8 cellular contexts compared by ENCODE assay signal in the genomic region with DNA sequence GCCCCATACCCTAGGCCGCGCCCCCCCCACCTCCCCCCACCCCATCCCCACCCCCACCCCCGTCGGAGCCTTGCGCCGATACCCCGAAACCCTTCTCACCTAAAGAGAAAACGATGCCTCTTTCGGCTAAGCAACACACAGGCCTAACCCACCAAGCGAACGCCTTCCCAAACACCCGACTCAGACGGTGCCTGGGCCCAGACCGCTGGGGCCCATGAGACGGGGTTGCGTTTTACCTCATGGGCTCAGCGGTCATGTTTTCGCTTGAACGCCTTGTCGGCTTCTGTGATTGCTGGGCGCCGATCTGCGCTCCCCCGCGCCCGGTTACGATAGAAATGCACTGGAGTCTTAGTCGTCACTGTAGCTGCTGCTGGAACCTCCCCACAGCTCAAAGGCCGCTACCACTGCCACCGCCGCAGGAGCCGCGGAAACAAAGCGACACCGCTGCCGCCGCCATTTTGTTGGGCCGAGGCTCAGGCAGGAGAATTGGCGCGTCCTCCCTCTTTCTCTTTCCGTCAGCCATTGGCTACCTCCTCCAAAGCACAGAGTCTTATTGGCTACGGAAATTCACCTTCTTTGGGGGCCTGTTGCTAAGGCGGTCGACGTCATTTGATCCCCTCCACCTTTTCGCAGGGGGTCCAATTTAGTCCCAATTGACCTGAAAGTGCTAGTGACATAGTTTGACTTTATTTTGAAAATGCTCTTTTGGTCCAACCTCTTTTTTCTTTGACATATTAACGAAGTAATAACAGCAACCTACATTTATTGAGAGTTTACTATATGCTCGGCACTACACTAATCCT. TPM values are rescaled to one million over a fixed set of nuclear protein-coding genes. Genes with fewer than 3 reads are reported as not detected.
DNase-seq lines count a peak whose midpoint lies in the region; ATAC-seq and TF ChIP-seq lines count a peak whose summit lies in the region.

A gene with protein sequence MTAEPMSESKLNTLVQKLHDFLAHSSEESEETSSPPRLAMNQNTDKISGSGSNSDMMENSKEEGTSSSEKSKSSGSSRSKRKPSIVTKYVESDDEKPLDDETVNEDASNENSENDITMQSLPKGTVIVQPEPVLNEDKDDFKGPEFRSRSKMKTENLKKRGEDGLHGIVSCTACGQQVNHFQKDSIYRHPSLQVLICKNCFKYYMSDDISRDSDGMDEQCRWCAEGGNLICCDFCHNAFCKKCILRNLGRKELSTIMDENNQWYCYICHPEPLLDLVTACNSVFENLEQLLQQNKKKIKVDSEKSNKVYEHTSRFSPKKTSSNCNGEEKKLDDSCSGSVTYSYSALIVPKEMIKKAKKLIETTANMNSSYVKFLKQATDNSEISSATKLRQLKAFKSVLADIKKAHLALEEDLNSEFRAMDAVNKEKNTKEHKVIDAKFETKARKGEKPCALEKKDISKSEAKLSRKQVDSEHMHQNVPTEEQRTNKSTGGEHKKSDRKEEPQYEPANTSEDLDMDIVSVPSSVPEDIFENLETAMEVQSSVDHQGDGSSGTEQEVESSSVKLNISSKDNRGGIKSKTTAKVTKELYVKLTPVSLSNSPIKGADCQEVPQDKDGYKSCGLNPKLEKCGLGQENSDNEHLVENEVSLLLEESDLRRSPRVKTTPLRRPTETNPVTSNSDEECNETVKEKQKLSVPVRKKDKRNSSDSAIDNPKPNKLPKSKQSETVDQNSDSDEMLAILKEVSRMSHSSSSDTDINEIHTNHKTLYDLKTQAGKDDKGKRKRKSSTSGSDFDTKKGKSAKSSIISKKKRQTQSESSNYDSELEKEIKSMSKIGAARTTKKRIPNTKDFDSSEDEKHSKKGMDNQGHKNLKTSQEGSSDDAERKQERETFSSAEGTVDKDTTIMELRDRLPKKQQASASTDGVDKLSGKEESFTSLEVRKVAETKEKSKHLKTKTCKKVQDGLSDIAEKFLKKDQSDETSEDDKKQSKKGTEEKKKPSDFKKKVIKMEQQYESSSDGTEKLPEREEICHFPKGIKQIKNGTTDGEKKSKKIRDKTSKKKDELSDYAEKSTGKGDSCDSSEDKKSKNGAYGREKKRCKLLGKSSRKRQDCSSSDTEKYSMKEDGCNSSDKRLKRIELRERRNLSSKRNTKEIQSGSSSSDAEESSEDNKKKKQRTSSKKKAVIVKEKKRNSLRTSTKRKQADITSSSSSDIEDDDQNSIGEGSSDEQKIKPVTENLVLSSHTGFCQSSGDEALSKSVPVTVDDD (N-terminal part only) (minus strand): TSS at position 471 of the 803 bp plus-strand sequence. CDS start 215 bp downstream, at position 256.

- H3K4me3 ChIP-seq in GM06990 (replicated peaks; ENCODE audit: low read depth, low read length) (peak within 1 kb of the TSS; percentile 60), adipocyte (ENCODE audit: low read length) (peak within 1 kb of the TSS; percentile 88), heart left ventricle (peak within 1 kb of the TSS; percentile 50 to 94 (median 68))

- TF ChIP-seq CTCF in GM06990 (IDR thresholded peaks at IDR 0.05; ENCODE audit: insufficient read depth, low read length, poor library complexity, severe bottlenecking), result no peak
- TF ChIP-seq CTCF in heart left ventricle (IDR thresholded peaks at IDR 0.05), result no peak
- no peak for TF ChIP-seq CTCF in type B pancreatic cell (conservative IDR thresholded peaks at IDR 0.05)

- TF ChIP-seq POLR2A in heart left ventricle (IDR thresholded peaks at IDR 0.05), result peak in 1 of 2 donors; percentile 26

- peak within 1 kb of the TSS; percentile 78 to 95 (median 89) for H3K27ac ChIP-seq in heart left ventricle

- ATAC-seq in HG02588 (IDR thresholded peaks at IDR 0.05; ENCODE audit: unreplicated experiment) (peak; percentile 92), heart left ventricle (peak; percentile 90 to 96 (median 93))

- intact Hi-C loops in heart left ventricle (cut with DNase I), result loop anchor here in 4 of 10 donors (10.0 kb wide), 2 partner anchors 91 to 109 kb away; a partner anchor contains a TSS

- H3K36me3 ChIP-seq in GM06990 (ENCODE audit: control insufficient read depth, insufficient read depth, low read length) (no peaks in the 10 kb centered on the region), adipocyte (ENCODE audit: control insufficient read depth, insufficient read depth, low read length, severe bottlenecking) (no peaks in the 10 kb centered on the region), heart left ventricle (no peaks in the 10 kb centered on the region)

- H3K27me3 ChIP-seq in GM06990 (replicated peaks; ENCODE audit: control insufficient read depth, insufficient read depth, low read length) (no peaks in the 10 kb centered on the region), adipocyte (replicated peaks; ENCODE audit: control insufficient read depth, insufficient read depth, low read length) (no peaks in the 10 kb centered on the region), heart left ventricle (no peaks in the 10 kb centered on the region)

- peak within 1 kb of the TSS; percentile 94 for H3K9ac ChIP-seq in adipocyte (ENCODE audit: low read length)

- H3K4me1 Mint-ChIP-seq in type B pancreatic cell (ENCODE audit: unreplicated experiment), result no peaks in the 10 kb centered on the region

- H3K9me3 ChIP-seq in adipocyte (ENCODE audit: control insufficient read depth, low read length) (no peaks in the 10 kb centered on the region), heart left ventricle (no peaks in the 10 kb centered on the region)

- H3K27me3 Mint-ChIP-seq in type B pancreatic cell, result no peaks in the 10 kb centered on the region

- peak; percentile 80 for DNase-seq in GM06990 (ENCODE audit: extremely low read depth, insufficient read length)
- DNase-seq in NCI-H1105 (lab: John Stamatoyannopoulos, UW), result peak; percentile 76
- peak; percentile 88 for DNase-seq in SW480 (ENCODE audit: low spot score)
- DNase-seq in adipocyte (ENCODE audit: low read depth), result peak; percentile 88
- peak; percentile 72 to 80 (median 75) for DNase-seq in heart left ventricle
- peak; percentile 84 for DNase-seq in pons (ENCODE audit: low spot score)
- peak; percentile 74 for DNase-seq in type B pancreatic cell (ENCODE audit: extremely low spot score, unreplicated experiment)

- 1 to 37% (median 19%) methylated on average over 23 to 47 of the region's 48 CpGs for WGBS in heart left ventricle, 4 donors

- H3K4me3 Mint-ChIP-seq in type B pancreatic cell, result peak within 1 kb of the TSS; percentile 100

- H3K36me3 Mint-ChIP-seq in type B pancreatic cell, result no peaks in the 10 kb centered on the region

- peak within 1 kb of the TSS; percentile 100 for H3K27ac Mint-ChIP-seq in type B pancreatic cell

- H3K9me3 Mint-ChIP-seq in type B pancreatic cell, result no peaks in the 10 kb centered on the region

- H3K4me1 ChIP-seq in adipocyte (ENCODE audit: control insufficient read depth, insufficient read depth, low read length), result peaks cover 2% of the 10 kb centered on the region
- peaks cover 0 to 33% (median 7%) of the 10 kb centered on the region in 12 donors for H3K4me1 ChIP-seq in heart left ventricle

RNA-seq across cellular contexts. Expression of the gene that starts here (rescaled TPM):
- total RNA-seq in heart left ventricle (100 to 1,000 TPM in 1 of 9 donors, 10 to 100 TPM in 8; 52.4 to 102 (median 85.0) TPM), type B pancreatic cell (ENCODE audit: low replicate concordance) (86.7 and 110 TPM in 2 replicates)
- 10 to 100 TPM; 24.6 to 27.8 TPM for polyA plus RNA-seq in heart left ventricle

Comparison
In these comparisons a context has a peak if more than half of its experiments do, and no peak if none do; other contexts are left out.
1. Peak in every context shown above with its lines: DNase-seq, ATAC-seq, H3K4me3 ChIP-seq and H3K27ac ChIP-seq.